In the genomic region with DNA sequence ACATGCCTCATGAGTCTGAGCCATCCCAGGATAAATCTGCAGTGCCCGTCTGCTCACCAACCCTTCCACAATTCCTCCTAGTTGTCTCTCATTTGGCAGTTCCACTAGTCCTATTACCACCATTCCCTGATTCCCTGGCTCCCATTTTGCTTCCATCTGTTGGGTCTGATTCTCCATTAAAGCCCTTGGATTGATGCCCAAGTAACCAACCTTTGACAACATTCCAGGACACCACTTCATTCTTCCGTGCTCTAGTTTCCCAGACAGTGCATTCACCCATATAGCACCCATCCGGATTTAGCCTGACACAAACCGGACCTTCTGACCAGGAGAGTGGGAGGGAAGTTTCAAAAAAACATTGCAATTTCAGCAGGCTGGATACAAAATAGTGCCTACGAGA, we compare ENCODE assay signal across 1 cellular context.
TF ChIP-seq lines count a peak whose summit lies in the region.

No MANE protein-coding gene starts in this region.

TF ChIP-seq in SK-N-SH, 30 proteins besides CTCF, POLR2A, EP300 and RAD21 (continued from another document):
- TF ChIP-seq, protein P1, sequence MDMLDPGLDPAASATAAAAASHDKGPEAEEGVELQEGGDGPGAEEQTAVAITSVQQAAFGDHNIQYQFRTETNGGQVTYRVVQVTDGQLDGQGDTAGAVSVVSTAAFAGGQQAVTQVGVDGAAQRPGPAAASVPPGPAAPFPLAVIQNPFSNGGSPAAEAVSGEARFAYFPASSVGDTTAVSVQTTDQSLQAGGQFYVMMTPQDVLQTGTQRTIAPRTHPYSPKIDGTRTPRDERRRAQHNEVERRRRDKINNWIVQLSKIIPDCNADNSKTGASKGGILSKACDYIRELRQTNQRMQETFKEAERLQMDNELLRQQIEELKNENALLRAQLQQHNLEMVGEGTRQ (IDR thresholded peaks at IDR 0.05; ENCODE audit: borderline replicate concordance, low read depth, low read length), result no peak
- TF ChIP-seq SMC3 (IDR thresholded peaks at IDR 0.05; ENCODE audit: low read depth, low read length) (no peak), CHD2 (IDR thresholded peaks at IDR 0.05; ENCODE audit: low read length, partially characterized antibody) (no peak), TCF12 (IDR thresholded peaks at IDR 0.05) (peak; percentile 42; the same call in 1 of the 2 replicates)
TF ChIP-seq in SK-N-SH: peak in this region for 2.
